Comparison of ENCODE assay signal across 15 cellular contexts in the genomic region with DNA sequence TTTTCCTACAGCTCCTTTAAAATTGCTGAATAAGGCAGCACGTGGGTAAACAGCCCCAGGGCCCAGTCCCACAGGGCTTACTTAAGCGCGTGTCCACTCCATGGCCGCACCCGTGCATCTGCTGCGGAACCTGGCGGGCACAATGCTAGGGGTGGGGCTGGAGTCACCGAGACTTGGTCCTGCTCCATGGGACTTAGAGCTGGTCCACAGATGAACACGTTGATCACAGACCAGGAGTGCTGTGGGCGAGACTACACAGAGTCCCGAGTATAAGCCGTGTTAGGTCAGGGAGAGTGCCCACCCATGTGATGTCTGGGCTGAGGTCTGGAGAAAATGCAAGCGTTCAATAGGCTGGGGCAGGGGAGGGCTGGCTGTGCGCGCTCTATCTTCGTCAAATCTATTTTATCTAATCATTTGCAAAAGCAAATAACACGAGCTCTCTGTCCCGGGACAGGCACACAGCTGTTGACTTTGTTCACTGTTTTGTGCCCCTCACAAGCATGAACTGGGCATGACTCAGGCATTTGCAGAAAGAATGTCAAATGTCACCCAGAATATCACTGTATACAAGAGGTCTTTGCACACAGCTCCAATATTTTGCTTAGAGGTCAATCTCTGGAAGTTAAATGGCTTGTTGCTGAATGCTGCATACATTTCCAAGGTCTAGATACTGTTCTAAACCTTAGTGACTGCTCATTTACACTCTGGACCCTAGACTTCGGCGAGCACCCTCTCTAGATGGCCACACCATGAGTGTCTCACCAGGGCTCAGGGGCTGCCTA.
DNase-seq lines count a peak whose midpoint lies in the region; ATAC-seq and TF ChIP-seq lines count a peak whose summit lies in the region.
"Had no signal": no experiment of that assay in that cellular context is flagged by ENCODE, and none has a peak within 500 bp of the region (broad histone marks: within the 10 kb centered on the region; RNA-seq: fewer than 3 reads in every experiment).

No MANE protein-coding gene starts in this region.

- H3K27ac ChIP-seq in DND-41 (ENCODE audit: low read length) (peak overlapping the region; percentile 92), heart left ventricle (no peak overlapping the region), prostate gland (peak overlapping the region; percentile 25 to 68)

- WGBS in heart left ventricle, 4 donors, result 82 to 90% (median 87%) methylated on average over 20 of the region's 20 CpGs
- 41% methylated on average over 20 of the region's 20 CpGs for WGBS in prostate gland

- H3K79me2 ChIP-seq in DND-41 (ENCODE audit: insufficient read depth, low read length), result no peaks in the 10 kb centered on the region

- intact Hi-C loops in heart left ventricle (cut with DNase I) (loop anchor here in 1 of 10 donors (5.0 kb wide), 1 partner anchor 34 kb away; no protein-coding TSS in a partner anchor), prostate gland (cut with DNase I) (no loop called here)

- no peaks in the 10 kb centered on the region for H3K9me3 ChIP-seq in DND-41 (ENCODE audit: insufficient read depth, low read length, severe bottlenecking)
- H3K9me3 ChIP-seq in heart left ventricle, result peaks cover 0 to 9% (median 0%) of the 10 kb centered on the region in 12 donors
- H3K9me3 ChIP-seq in prostate gland, result no peaks in the 10 kb centered on the region

- H3K4me1 ChIP-seq in DND-41 (ENCODE audit: insufficient read depth, low read length), result peaks cover 30% of the 10 kb centered on the region
- no peaks in the 10 kb centered on the region for H3K4me1 ChIP-seq in heart left ventricle
- H3K4me1 ChIP-seq in prostate gland (replicated peaks), result no peaks in the 10 kb centered on the region

- ATAC-seq in DND-41 (ENCODE audit: insufficient read depth, low read depth) (no peak), heart left ventricle (no peak), GM21381 (IDR thresholded peaks at IDR 0.05; ENCODE audit: unreplicated experiment) (no peak), GM21529 (IDR thresholded peaks at IDR 0.05; ENCODE audit: unreplicated experiment) (no peak)
- ATAC-seq: activated CD4-positive, CD25-positive, alpha-beta regulatory T cell treated with anti-CD3 and anti-CD28 coated beads, Interleukin-2, amount 50 U/mL, for 24 hours had no signal

- H3K4me2 ChIP-seq in DND-41 (ENCODE audit: insufficient read depth, low read length), result no peak overlapping the region

- TF ChIP-seq POLR2A in heart left ventricle (IDR thresholded peaks at IDR 0.05), result no peak
- TF ChIP-seq POLR2A in prostate gland (IDR thresholded peaks at IDR 0.05), result no peak

- no peaks in the 10 kb centered on the region for H3K27me3 ChIP-seq in DND-41 (ENCODE audit: insufficient read depth, low read length, poor library complexity)
- no peaks in the 10 kb centered on the region for H3K27me3 ChIP-seq in heart left ventricle
- no peaks in the 10 kb centered on the region for H3K27me3 ChIP-seq in prostate gland (replicated peaks; ENCODE audit: insufficient read depth)

- H3K36me3 ChIP-seq in DND-41 (ENCODE audit: insufficient read depth, low read length) (no peaks in the 10 kb centered on the region), heart left ventricle (no peaks in the 10 kb centered on the region), prostate gland (no peaks in the 10 kb centered on the region)

- no peaks in the 10 kb centered on the region for H4K20me1 ChIP-seq in DND-41 (ENCODE audit: insufficient read depth, low read length)

- DNase-seq in DND-41 (no peak), NCI-H526 treated with DMSO at 0.1 percent for 48 hours (lab: John Stamatoyannopoulos, UW) (peak; percentile 84), heart left ventricle (peak in 3 of 5 donors; percentile 4 to 40 (median 17)), prostate gland (ENCODE audit: low spot score) (peak; percentile 89), NCI-H187 treated with DMSO at 0.1 percent for 48 hours (lab: John Stamatoyannopoulos, UW) (no peak), NCI-H226 (no peak)
- DNase-seq: activated CD8-positive, alpha-beta memory T cell treated with anti-CD3 and anti-CD28 coated beads, Interleukin-2, amount 50 U/mL, for 4 hours; CD4-positive, CD25-positive, alpha-beta regulatory T cell; GF-D8; Kasumi-1; NCI-H2171; stimulated activated CD4-positive, alpha-beta T cell treated with anti-CD3 and anti-CD28 coated beads, Interleukin-4, amount 100 ng/mL, for 1 hour had no signal

- peak overlapping the region; percentile 68 for H2AFZ ChIP-seq in DND-41 (ENCODE audit: low read depth, low read length)

- 0 out of 2 replicates have a peak overlapping the region, but pooled peaks have one; percentile 38 for H3K9ac ChIP-seq in DND-41 (ENCODE audit: low read depth, low read length)

- H3K4me3 ChIP-seq in DND-41 (ENCODE audit: low read depth in 1 of 2, low read length in 2 of 2), result no peak overlapping the region
- no peak overlapping the region for H3K4me3 ChIP-seq in heart left ventricle
- no peak overlapping the region for H3K4me3 ChIP-seq in prostate gland

- no peak for TF ChIP-seq CTCF in DND-41 (IDR thresholded peaks at IDR 0.05; ENCODE audit: borderline replicate concordance, extremely low read depth, low read length, poor library complexity, severe bottlenecking)
- no peak for TF ChIP-seq CTCF in heart left ventricle (IDR thresholded peaks at IDR 0.05)
- TF ChIP-seq CTCF in prostate gland (IDR thresholded peaks at IDR 0.05), result no peak

Comparison
In these comparisons a context has a peak if more than half of its experiments do, and no peak if none do; other contexts are left out.
1. DNase-seq: peak in NCI-H526 treated with DMSO at 0.1 percent for 48 hours (single experiment), heart left ventricle (3 of 5) and prostate gland (single experiment); none in DND-41 (single experiment), NCI-H187 treated with DMSO at 0.1 percent for 48 hours (single experiment) and NCI-H226 (single experiment).
2. H3K27ac ChIP-seq: peak in DND-41 (single experiment) and prostate gland (2 of 2); none in heart left ventricle (0 of 12).